ENCODE assay signal across 24 cellular contexts in genomic region chr12:79624378-79624777, GRCh38.
DNase-seq lines count a peak whose midpoint lies in the region; ATAC-seq and TF ChIP-seq lines count a peak whose summit lies in the region.
"Had no signal": no experiment of that assay in that cellular context is flagged by ENCODE, and none has a peak within 500 bp of the region (broad histone marks: within the 10 kb centered on the region; RNA-seq: fewer than 3 reads in every experiment).

No MANE protein-coding gene starts in this region.

- DNase-seq in HCEC 1CT (peak; percentile 19), WTC11 (ENCODE audit: low spot score) (no peak), foreskin fibroblast (peak; percentile 7), GM13977 (ENCODE audit: low spot score) (no peak), mucosa of gallbladder (ENCODE audit: low spot score) (no peak)
- DNase-seq: activated CD4-positive, alpha-beta T cell treated with anti-CD3 and anti-CD28 coated beads for 36 hours; activated naive CD4-positive, alpha-beta T cell treated with anti-CD3 and anti-CD28 coated beads for 36 hours; activated T-cell treated with anti-CD3 and anti-CD28 coated beads, Interleukin-2, amount 50 U/mL, for 48 hours; AML-193; anterior cingulate cortex; central memory CD4-positive, alpha-beta T cell; kidney; MM.1S; NCI-H146; NCI-H748 treated with DMSO at 0.1 percent for 48 hours; nucleus accumbens; stimulated activated CD4-positive, alpha-beta T cell treated with anti-CD3 and anti-CD28 coated beads, Interleukin-2, amount 100 ng/mL, for 48 hours; stimulated activated naive CD4-positive, alpha-beta T cell; T-helper 1 cell; testis had no signal

- H3K9me3 Mint-ChIP-seq in WTC11 = peaks cover 6% of the 10 kb centered on the region

- H3K27me3 Mint-ChIP-seq in WTC11 (ENCODE audit: low read depth) = no peaks in the 10 kb centered on the region
- H3K27me3 Mint-ChIP-seq: activated CD4-positive, alpha-beta T cell treated with anti-CD3 and anti-CD28 coated beads for 36 hours; IgD-negative memory B cell had no signal

- ATAC-seq in WTC11 = peak; percentile 71
- ATAC-seq in HG02885 (IDR thresholded peaks at IDR 0.05; ENCODE audit: poor library complexity, unreplicated experiment) = no peak
- ATAC-seq in SK-N-SH treated with all-trans-retinoic acid at 6 μM for 48 hours = no peak
- ATAC-seq: activated CD4-positive, alpha-beta T cell treated with anti-CD3 and anti-CD28 coated beads for 36 hours had no signal

- H3K4me3 Mint-ChIP-seq in WTC11 = no peak overlapping the region
- H3K4me3 Mint-ChIP-seq: activated CD4-positive, alpha-beta T cell treated with anti-CD3 and anti-CD28 coated beads for 36 hours; activated naive CD4-positive, alpha-beta T cell treated with anti-CD3 and anti-CD28 coated beads for 36 hours; IgD-negative memory B cell had no signal

- CTCF ChIA-PET in WTC11 (lab: Charles Lee) = no interaction called here

- peaks cover 40% of the 10 kb centered on the region for H3K4me1 Mint-ChIP-seq in WTC11
- H3K4me1 Mint-ChIP-seq: activated CD4-positive, alpha-beta T cell treated with anti-CD3 and anti-CD28 coated beads for 36 hours had no signal

- H3K27ac Mint-ChIP-seq in WTC11 = peak overlapping the region; percentile 57
- H3K27ac Mint-ChIP-seq: activated CD4-positive, alpha-beta T cell treated with anti-CD3 and anti-CD28 coated beads for 36 hours; activated naive CD4-positive, alpha-beta T cell treated with anti-CD3 and anti-CD28 coated beads for 36 hours; IgD-negative memory B cell had no signal

- H3K4me3 ChIP-seq in foreskin fibroblast (ENCODE audit: low read depth in 1 of 2, low read length in 2 of 2) = no peak overlapping the region
- H3K4me3 ChIP-seq: lung, testis had no signal

- H3K36me3 Mint-ChIP-seq in WTC11 = peaks cover 33% of the 10 kb centered on the region

- TF ChIP-seq CTCF in WTC11 (IDR thresholded peaks at IDR 0.05) (no peak), foreskin fibroblast (IDR thresholded peaks at IDR 0.05; ENCODE audit: low read depth, low read length) (no peak), GM13977 (IDR thresholded peaks at IDR 0.05; ENCODE audit: extremely low read depth, insufficient read depth, missing control alignments) (no peak)

- in situ Hi-C loops in GM13977 (cut with MboI; ENCODE audit: low pct_unique_long_range_greater_than_20kb, low sequenced_read_pairs, unreplicated experiment) = no loop called here

- POLR2A ChIA-PET in WTC11 (lab: Charles Lee) = no interaction called here

TF ChIP-seq in WTC11, 78 proteins besides CTCF, POLR2A, EP300 and RAD21:
- TF ChIP-seq PRRX2 (CRISPR knock-in tag; IDR thresholded peaks at IDR 0.05) (no peak), STAT6 (CRISPR knock-in tag; conservative IDR thresholded peaks at IDR 0.05; ENCODE audit: low read depth) (no peak), RORB (CRISPR knock-in tag; IDR thresholded peaks at IDR 0.05) (no peak), GTF2I (CRISPR knock-in tag; conservative IDR thresholded peaks at IDR 0.05) (no peak), FOXJ3 (CRISPR knock-in tag; IDR thresholded peaks at IDR 0.05; ENCODE audit: borderline replicate concordance) (no peak), GRHL2 (CRISPR knock-in tag; IDR thresholded peaks at IDR 0.05; ENCODE audit: insufficient replicate concordance, severe bottlenecking) (no peak)
- TF ChIP-seq, protein P1, sequence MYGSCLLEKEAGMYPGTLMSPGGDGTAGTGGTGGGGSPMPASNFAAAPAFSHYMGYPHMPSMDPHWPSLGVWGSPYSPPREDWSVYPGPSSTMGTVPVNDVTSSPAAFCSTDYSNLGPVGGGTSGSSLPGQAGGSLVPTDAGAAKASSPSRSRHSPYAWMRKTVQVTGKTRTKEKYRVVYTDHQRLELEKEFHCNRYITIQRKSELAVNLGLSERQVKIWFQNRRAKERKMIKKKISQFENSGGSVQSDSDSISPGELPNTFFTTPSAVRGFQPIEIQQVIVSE (CRISPR knock-in tag; IDR thresholded peaks at IDR 0.05; ENCODE audit: borderline replicate concordance) = no peak

TF ChIP-seq in SK-N-SH treated with all-trans-retinoic acid at 6 μM for 48 hours, 23 proteins besides CTCF, POLR2A, EP300 and RAD21 (continues in another document):
- no peak for TF ChIP-seq ZNF8 (CRISPR knock-in tag; IDR thresholded peaks at IDR 0.05)
- TF ChIP-seq ISL1 (CRISPR knock-in tag; IDR thresholded peaks at IDR 0.05) = no peak
- no peak for TF ChIP-seq GLIS3 (CRISPR knock-in tag; IDR thresholded peaks at IDR 0.05)
- TF ChIP-seq PATZ1 (CRISPR knock-in tag; IDR thresholded peaks at IDR 0.05; ENCODE audit: borderline replicate concordance) = no peak
- TF ChIP-seq, protein P2, sequence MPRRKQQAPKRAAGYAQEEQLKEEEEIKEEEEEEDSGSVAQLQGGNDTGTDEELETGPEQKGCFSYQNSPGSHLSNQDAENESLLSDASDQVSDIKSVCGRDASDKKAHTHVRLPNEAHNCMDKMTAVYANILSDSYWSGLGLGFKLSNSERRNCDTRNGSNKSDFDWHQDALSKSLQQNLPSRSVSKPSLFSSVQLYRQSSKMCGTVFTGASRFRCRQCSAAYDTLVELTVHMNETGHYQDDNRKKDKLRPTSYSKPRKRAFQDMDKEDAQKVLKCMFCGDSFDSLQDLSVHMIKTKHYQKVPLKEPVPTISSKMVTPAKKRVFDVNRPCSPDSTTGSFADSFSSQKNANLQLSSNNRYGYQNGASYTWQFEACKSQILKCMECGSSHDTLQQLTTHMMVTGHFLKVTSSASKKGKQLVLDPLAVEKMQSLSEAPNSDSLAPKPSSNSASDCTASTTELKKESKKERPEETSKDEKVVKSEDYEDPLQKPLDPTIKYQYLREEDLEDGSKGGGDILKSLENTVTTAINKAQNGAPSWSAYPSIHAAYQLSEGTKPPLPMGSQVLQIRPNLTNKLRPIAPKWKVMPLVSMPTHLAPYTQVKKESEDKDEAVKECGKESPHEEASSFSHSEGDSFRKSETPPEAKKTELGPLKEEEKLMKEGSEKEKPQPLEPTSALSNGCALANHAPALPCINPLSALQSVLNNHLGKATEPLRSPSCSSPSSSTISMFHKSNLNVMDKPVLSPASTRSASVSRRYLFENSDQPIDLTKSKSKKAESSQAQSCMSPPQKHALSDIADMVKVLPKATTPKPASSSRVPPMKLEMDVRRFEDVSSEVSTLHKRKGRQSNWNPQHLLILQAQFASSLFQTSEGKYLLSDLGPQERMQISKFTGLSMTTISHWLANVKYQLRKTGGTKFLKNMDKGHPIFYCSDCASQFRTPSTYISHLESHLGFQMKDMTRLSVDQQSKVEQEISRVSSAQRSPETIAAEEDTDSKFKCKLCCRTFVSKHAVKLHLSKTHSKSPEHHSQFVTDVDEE (CRISPR knock-in tag; IDR thresholded peaks at IDR 0.05) = no peak
- TF ChIP-seq CREB5 (CRISPR knock-in tag; IDR thresholded peaks at IDR 0.05; ENCODE audit: low read depth) = no peak
- no peak for TF ChIP-seq OSR1 (CRISPR knock-in tag; IDR thresholded peaks at IDR 0.05)
- no peak for TF ChIP-seq SNAI2 (CRISPR knock-in tag; IDR thresholded peaks at IDR 0.05)
- TF ChIP-seq ARNTL (CRISPR knock-in tag; IDR thresholded peaks at IDR 0.05; ENCODE audit: borderline replicate concordance, low read depth) = no peak
- TF ChIP-seq ZNF565 (CRISPR knock-in tag; conservative IDR thresholded peaks at IDR 0.05; ENCODE audit: low read depth) = no peak
- TF ChIP-seq TOX (CRISPR knock-in tag; IDR thresholded peaks at IDR 0.05; ENCODE audit: borderline replicate concordance) = no peak
- TF ChIP-seq RARB (CRISPR knock-in tag; IDR thresholded peaks at IDR 0.05) = no peak
- no peak for TF ChIP-seq POU6F1 (CRISPR knock-in tag; IDR thresholded peaks at IDR 0.05; ENCODE audit: borderline replicate concordance, low read depth)

Comparison
In these comparisons a context has a peak if more than half of its experiments do, and no peak if none do; other contexts are left out.
1. DNase-seq: peak in HCEC 1CT (single experiment) and foreskin fibroblast (2 of 2); none in WTC11 (single experiment), GM13977 (single experiment) and mucosa of gallbladder (single experiment).